22 cellular contexts compared by ENCODE assay signal in genomic region chr5:9801908-9802307, GRCh38.
"Had no signal": no experiment of that assay in that cellular context is flagged by ENCODE, and none has a peak within 500 bp of the region (broad histone marks: within the 10 kb centered on the region; RNA-seq: fewer than 3 reads in every experiment).

No MANE protein-coding gene starts in this region.

- H3K4me1 Mint-ChIP-seq: T-cell had no signal

- H3K27ac Mint-ChIP-seq: T-cell had no signal

- H3K27ac ChIP-seq: RWPE1 had no signal

- H3K9me2 ChIP-seq: SK-N-SH had no signal

- H3K9me3 ChIP-seq: SK-N-SH had no signal

- H3K4me2 ChIP-seq: SK-N-SH had no signal

- ATAC-seq: Panc1, T-cell had no signal

- H3K4me3 Mint-ChIP-seq: T-cell had no signal

- H3K27me3 Mint-ChIP-seq: T-cell had no signal

- H3K36me3 Mint-ChIP-seq: T-cell had no signal

- H3K9ac ChIP-seq: SK-N-SH had no signal

- DNase-seq: KBM-7, MV-4-11, NCI-H1048, NCI-H1105, NCI-H1417, NCI-H1436 treated with DMSO at 0.1 percent for 48 hours, NCI-H1694, NCI-H187 treated with DMSO at 0.1 percent for 48 hours, NCI-H2029 treated with DMSO at 0.1 percent for 48 hours, NCI-H2107, NCI-H2227 treated with DMSO at 0.1 percent for 48 hours, NCI-H446, NCI-H510A, NCI-H524 treated with DMSO at 0.1 percent for 48 hours, NCI-H69, NCI-H774, SHP77, SK-N-SH, SW 1271, T-cell had no signal
